Comparison of ENCODE assay signal across 19 cellular contexts in the genomic region with DNA sequence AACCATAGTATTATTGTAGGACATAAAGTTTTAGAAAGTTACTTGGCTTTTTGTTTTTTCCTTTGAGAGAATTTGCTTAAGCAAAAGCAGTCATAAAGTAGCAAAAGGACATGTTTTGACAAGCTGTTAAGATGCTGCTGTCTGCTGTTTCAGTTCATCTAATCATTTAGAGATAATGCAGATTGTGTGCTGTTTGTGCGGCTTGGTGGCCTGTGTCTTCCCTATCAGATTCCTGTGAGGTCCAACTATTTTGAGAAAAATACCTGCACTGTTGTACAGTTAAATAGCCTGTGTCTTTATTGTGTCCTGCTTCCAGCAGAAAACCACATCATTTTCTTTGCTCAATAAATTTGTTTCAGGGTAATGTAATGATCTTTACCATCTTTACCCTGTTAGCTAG.
"Had no signal": no experiment of that assay in that cellular context is flagged by ENCODE, and none has a peak within 500 bp of the region (broad histone marks: within the 10 kb centered on the region; RNA-seq: fewer than 3 reads in every experiment).

No MANE protein-coding gene starts in this region.

- H3K4me3 Mint-ChIP-seq: activated CD4-positive, alpha-beta T cell treated with anti-CD3 and anti-CD28 coated beads, Interleukin-2, amount 10 ng/mL, durations not matched to agents 7 days and 5 days; activated CD8-positive, alpha-beta T cell treated with anti-CD3 and anti-CD28 coated beads, Interleukin-2, amount 10 ng/mL, durations not matched to agents 7 days and 5 days; activated naive CD4-positive, alpha-beta T cell treated with anti-CD3 and anti-CD28 coated beads, Interleukin-2, amount 50 U/mL, for 24 hours; activated T-cell treated with anti-CD3 and anti-CD28 coated beads, Interleukin-2, amount 50 U/mL, for 24 hours had no signal

- H3K27me3 Mint-ChIP-seq: activated CD4-positive, alpha-beta T cell treated with anti-CD3 and anti-CD28 coated beads, Interleukin-2, amount 10 ng/mL, durations not matched to agents 7 days and 5 days; activated naive CD4-positive, alpha-beta T cell treated with anti-CD3 and anti-CD28 coated beads, Interleukin-2, amount 50 U/mL, for 24 hours; activated T-cell treated with anti-CD3 and anti-CD28 coated beads, Interleukin-2, amount 50 U/mL, for 24 hours; progenitor cell of endocrine pancreas had no signal

- H3K9me3 Mint-ChIP-seq: activated CD4-positive, alpha-beta T cell treated with anti-CD3 and anti-CD28 coated beads, Interleukin-2, amount 10 ng/mL, durations not matched to agents 7 days and 5 days; activated naive CD4-positive, alpha-beta T cell treated with anti-CD3 and anti-CD28 coated beads, Interleukin-2, amount 50 U/mL, for 24 hours; activated T-cell treated with anti-CD3 and anti-CD28 coated beads, Interleukin-2, amount 50 U/mL, for 24 hours; activated T-helper 2 cell treated with anti-CD3 and anti-CD28 coated beads, Interferon-gamma antibody, Interleukin-2, Interleukin-4, amounts not matched to agents 10 μg/mL and 5 μg/mL and 100 μg/mL, durations not matched to agents 14 hours and 24 hours and 36 hours had no signal

- H3K4me1 ChIP-seq: tibial artery, uterus had no signal

- H3K4me1 Mint-ChIP-seq: activated CD4-positive, alpha-beta T cell treated with anti-CD3 and anti-CD28 coated beads, Interleukin-2, amount 10 ng/mL, durations not matched to agents 7 days and 5 days had no signal

- H3K4me3 ChIP-seq: dorsolateral prefrontal cortex, lung, tibial artery, uterus had no signal

- H3K27me3 ChIP-seq: dorsolateral prefrontal cortex, tibial artery, uterus had no signal

- H3K27ac Mint-ChIP-seq: activated CD8-positive, alpha-beta T cell treated with anti-CD3 and anti-CD28 coated beads, Interleukin-2, amount 10 ng/mL, durations not matched to agents 7 days and 5 days; activated naive CD4-positive, alpha-beta T cell treated with anti-CD3 and anti-CD28 coated beads, Interleukin-2, amount 50 U/mL, for 24 hours; activated T-cell treated with anti-CD3 and anti-CD28 coated beads, Interleukin-2, amount 50 U/mL, for 24 hours; progenitor cell of endocrine pancreas had no signal

- H3K9me3 ChIP-seq: tibial artery, uterus had no signal

- DNase-seq: activated CD4-positive, alpha-beta T cell treated with anti-CD3 and anti-CD28 coated beads, Interleukin-2, amount 10 ng/mL, durations not matched to agents 7 days and 5 days; activated CD8-positive, alpha-beta T cell treated with anti-CD3 and anti-CD28 coated beads, Interleukin-2, amount 10 ng/mL, durations not matched to agents 7 days and 5 days; activated T-cell treated with anti-CD3 and anti-CD28 coated beads, Interleukin-2, amount 50 U/mL, for 24 hours; dorsolateral prefrontal cortex; hypothalamus; islet precursor cell; occipital lobe; stimulated activated CD4-positive, alpha-beta T cell treated with anti-CD3 and anti-CD28 coated beads, Interleukin-12 subunit alpha, Interleukin-12 subunit beta, amount 100 ng/mL, for 4 hours; stimulated activated CD4-positive, alpha-beta T cell treated with anti-CD3 and anti-CD28 coated beads, Interleukin-1b, Interleukin-23, amount 100 ng/mL, for 48 hours; stimulated activated CD8-positive, alpha-beta memory T cell treated with anti-CD3 and anti-CD28 coated beads, Interleukin-4, amount 100 ng/mL, for 48 hours; stimulated activated naive CD4-positive, alpha-beta T cell; substantia nigra; T-helper 9 cell; tibial artery; uterus had no signal

- H3K27ac ChIP-seq: dorsolateral prefrontal cortex, tibial artery, uterus had no signal

- H3K36me3 ChIP-seq: uterus had no signal

- ATAC-seq: activated CD8-positive, alpha-beta T cell treated with anti-CD3 and anti-CD28 coated beads, Interleukin-2, amount 10 ng/mL, durations not matched to agents 7 days and 5 days had no signal
